In genomic region chr6:53805725-53806124, GRCh38 we compare ENCODE assay signal across 18 cellular contexts. TPM values are rescaled to one million over a fixed set of nuclear protein-coding genes. Genes with fewer than 3 reads are reported as not detected.
DNase-seq lines count a peak whose midpoint lies in the region; ATAC-seq and TF ChIP-seq lines count a peak whose summit lies in the region.
"Had no signal": no experiment of that assay in that cellular context is flagged by ENCODE, and none has a peak within 500 bp of the region (broad histone marks: within the 10 kb centered on the region; RNA-seq: fewer than 3 reads in every experiment).

No MANE protein-coding gene starts in this region.

- H3K36me3 ChIP-seq in stomach smooth muscle (ENCODE audit: control insufficient read depth in 2 of 2, insufficient read depth in 2 of 2, low read length in 2 of 2), result no peaks in the 10 kb centered on the region
- H3K36me3 ChIP-seq: spleen, transverse colon had no signal

- POLR2A ChIA-PET in WTC11 (lab: Charles Lee), result interaction anchor here (0.9 kb wide), 1 partner anchor 150 kb away, joined by 3 read pairs; no protein-coding TSS in a partner anchor

- CTCF ChIA-PET in activated naive CD4-positive, alpha-beta T cell treated with anti-CD3 and anti-CD28 coated beads for 36 hours (lab: Charles Lee), result no interaction called here
- CTCF ChIA-PET in WTC11 (lab: Charles Lee), result interaction anchor here (0.9 to 1.8 kb wide), 3 partner anchors 11 to 80 kb away, joined by 3 to 10 read pairs (median 4); partner anchors contain the start of gene LRRC1

- no peak for TF ChIP-seq CTCF in WTC11 (IDR thresholded peaks at IDR 0.05)

- no peaks in the 10 kb centered on the region for H3K4me1 Mint-ChIP-seq in activated naive CD4-positive, alpha-beta T cell treated with anti-CD3 and anti-CD28 coated beads for 36 hours (ENCODE audit: low read depth)
- peaks cover 49% of the 10 kb centered on the region for H3K4me1 Mint-ChIP-seq in WTC11

- H3K27ac Mint-ChIP-seq in activated naive CD4-positive, alpha-beta T cell treated with anti-CD3 and anti-CD28 coated beads for 36 hours, result no peak overlapping the region
- H3K27ac Mint-ChIP-seq in activated naive CD4-positive, alpha-beta T cell treated with anti-CD3 and anti-CD28 coated beads, Interleukin-2, amount 50 U/mL, for 72 hours, result no peak overlapping the region
- H3K27ac Mint-ChIP-seq in WTC11, result no peak overlapping the region
- H3K27ac Mint-ChIP-seq: natural killer cell had no signal

- H3K9me3 Mint-ChIP-seq in activated naive CD4-positive, alpha-beta T cell treated with anti-CD3 and anti-CD28 coated beads for 36 hours, result no peaks in the 10 kb centered on the region
- H3K9me3 Mint-ChIP-seq in activated naive CD4-positive, alpha-beta T cell treated with anti-CD3 and anti-CD28 coated beads, Interleukin-2, amount 50 U/mL, for 72 hours, result no peaks in the 10 kb centered on the region
- no peaks in the 10 kb centered on the region for H3K9me3 Mint-ChIP-seq in WTC11
- H3K9me3 Mint-ChIP-seq: natural killer cell had no signal

- no peaks in the 10 kb centered on the region for H3K36me3 Mint-ChIP-seq in activated naive CD4-positive, alpha-beta T cell treated with anti-CD3 and anti-CD28 coated beads for 36 hours (ENCODE audit: low read depth)
- H3K36me3 Mint-ChIP-seq in activated naive CD4-positive, alpha-beta T cell treated with anti-CD3 and anti-CD28 coated beads, Interleukin-2, amount 50 U/mL, for 72 hours, result no peaks in the 10 kb centered on the region
- H3K36me3 Mint-ChIP-seq in WTC11, result no peaks in the 10 kb centered on the region
- H3K36me3 Mint-ChIP-seq: natural killer cell had no signal

- H3K27me3 Mint-ChIP-seq in activated naive CD4-positive, alpha-beta T cell treated with anti-CD3 and anti-CD28 coated beads for 36 hours (ENCODE audit: low read depth), result no peaks in the 10 kb centered on the region
- no peaks in the 10 kb centered on the region for H3K27me3 Mint-ChIP-seq in WTC11 (ENCODE audit: low read depth)

- DNase-seq in DMS 273 (lab: John Stamatoyannopoulos, UW; ENCODE audit: unreplicated experiment), result peak; percentile 24
- DNase-seq in DMS 273 treated with DMSO at 0.1 percent for 48 hours (lab: John Stamatoyannopoulos, UW), result no peak
- DNase-seq in activated naive CD4-positive, alpha-beta T cell treated with anti-CD3 and anti-CD28 coated beads for 36 hours, result peak; percentile 14
- no peak for DNase-seq in activated naive CD4-positive, alpha-beta T cell treated with anti-CD3 and anti-CD28 coated beads, Interleukin-2, amount 50 U/mL, for 72 hours (ENCODE audit: low spot score in 2 of 2)
- DNase-seq in WTC11 (ENCODE audit: low spot score), result no peak
- no peak for DNase-seq in occipital lobe (lab: John Stamatoyannopoulos, UW)
- DNase-seq: activated CD4-positive, alpha-beta T cell treated with anti-CD3 and anti-CD28 coated beads, Interleukin-2, amount 50 U/mL, for 48 hours; glutamatergic neuron; GM23248; mammary epithelial cell; natural killer cell; NCI-H1436; psoas muscle; spleen; transverse colon had no signal

- H3K27ac ChIP-seq in stomach smooth muscle (ENCODE audit: low read length), result peak overlapping the region; percentile 1
- H3K27ac ChIP-seq: 22Rv1, GM23248, psoas muscle, spleen, transverse colon had no signal

- H3K9me3 ChIP-seq in stomach smooth muscle (ENCODE audit: control insufficient read depth in 2 of 2, low read length in 2 of 2), result no peaks in the 10 kb centered on the region
- H3K9me3 ChIP-seq: psoas muscle, spleen, transverse colon had no signal

- H3K9ac ChIP-seq in stomach smooth muscle (ENCODE audit: low read length in 2 of 2), result no peak overlapping the region
- H3K9ac ChIP-seq: GM23248 had no signal

- H3K27me3 ChIP-seq in stomach smooth muscle (ENCODE audit: control insufficient read depth in 1 of 2, insufficient read depth in 2 of 2, low read length in 2 of 2), result no peaks in the 10 kb centered on the region
- H3K27me3 ChIP-seq: spleen, transverse colon had no signal

- intact Hi-C loops in activated naive CD4-positive, alpha-beta T cell treated with anti-CD3 and anti-CD28 coated beads for 36 hours (cut with micrococcal nuclease), result no loop called here

- no peak overlapping the region for H3K4me3 Mint-ChIP-seq in activated naive CD4-positive, alpha-beta T cell treated with anti-CD3 and anti-CD28 coated beads for 36 hours
- H3K4me3 Mint-ChIP-seq in WTC11, result no peak overlapping the region
- H3K4me3 Mint-ChIP-seq: natural killer cell had no signal

- H3K4me3 ChIP-seq in stomach smooth muscle (ENCODE audit: low read length in 2 of 2), result no peak overlapping the region
- H3K4me3 ChIP-seq: GM23248, psoas muscle, spleen, transverse colon had no signal

- no peak for ATAC-seq in activated naive CD4-positive, alpha-beta T cell treated with anti-CD3 and anti-CD28 coated beads, Interleukin-2, amount 50 U/mL, for 72 hours
- ATAC-seq in WTC11 (peak; percentile 87), HG02798 (IDR thresholded peaks at IDR 0.05; ENCODE audit: poor library complexity, unreplicated experiment) (no peak)
- ATAC-seq: natural killer cell, psoas muscle had no signal

- peaks cover 13% of the 10 kb centered on the region for H3K4me1 ChIP-seq in stomach smooth muscle (ENCODE audit: control insufficient read depth, insufficient read depth, low read length)
- H3K4me1 ChIP-seq: psoas muscle, spleen had no signal

TF ChIP-seq in WTC11, 78 proteins besides CTCF, POLR2A, EP300 and RAD21:
- no peak for TF ChIP-seq RELA (CRISPR knock-in tag; IDR thresholded peaks at IDR 0.05; ENCODE audit: borderline replicate concordance)
- no peak for TF ChIP-seq KAT7 (CRISPR knock-in tag; IDR thresholded peaks at IDR 0.05; ENCODE audit: borderline replicate concordance)
- TF ChIP-seq, protein P1, sequence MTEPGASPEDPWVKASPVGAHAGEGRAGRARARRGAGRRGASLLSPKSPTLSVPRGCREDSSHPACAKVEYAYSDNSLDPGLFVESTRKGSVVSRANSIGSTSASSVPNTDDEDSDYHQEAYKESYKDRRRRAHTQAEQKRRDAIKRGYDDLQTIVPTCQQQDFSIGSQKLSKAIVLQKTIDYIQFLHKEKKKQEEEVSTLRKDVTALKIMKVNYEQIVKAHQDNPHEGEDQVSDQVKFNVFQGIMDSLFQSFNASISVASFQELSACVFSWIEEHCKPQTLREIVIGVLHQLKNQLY (CRISPR knock-in tag; IDR thresholded peaks at IDR 0.05), result no peak
- TF ChIP-seq ZNF423 (CRISPR knock-in tag; IDR thresholded peaks at IDR 0.05), result no peak
- TF ChIP-seq FOXK1 (CRISPR knock-in tag; IDR thresholded peaks at IDR 0.05), result no peak
- no peak for TF ChIP-seq ETV6 (CRISPR knock-in tag; IDR thresholded peaks at IDR 0.05)
- no peak for TF ChIP-seq MYBL2 (CRISPR knock-in tag; IDR thresholded peaks at IDR 0.05)
- TF ChIP-seq JAZF1 (CRISPR knock-in tag; IDR thresholded peaks at IDR 0.05), result no peak
- TF ChIP-seq FOXP1 (CRISPR knock-in tag; IDR thresholded peaks at IDR 0.05; ENCODE audit: borderline replicate concordance), result no peak
- TF ChIP-seq NR3C1 (CRISPR knock-in tag; conservative IDR thresholded peaks at IDR 0.05; ENCODE audit: low read depth), result no peak
- no peak for TF ChIP-seq ZSCAN18 (CRISPR knock-in tag; IDR thresholded peaks at IDR 0.05)
- no peak for TF ChIP-seq CREM (CRISPR knock-in tag; IDR thresholded peaks at IDR 0.05)

RNA-seq across cellular contexts. Expression of gene LRRC1, which starts 10.9 kb away (rescaled TPM):
- total RNA-seq in activated naive CD4-positive, alpha-beta T cell treated with anti-CD3 and anti-CD28 coated beads for 36 hours, result 1 to 10 TPM; 2.3 to 2.9 TPM
- total RNA-seq in activated naive CD4-positive, alpha-beta T cell treated with anti-CD3 and anti-CD28 coated beads, Interleukin-2, amount 50 U/mL, for 72 hours, result 1 to 10 TPM; 1.0 to 3.6 TPM
- total RNA-seq in WTC11 (2021) (12.6 to 13.2 TPM (median 12.7 TPM) in 3 replicates), occipital lobe (12.0 TPM)

Comparison
In these comparisons a context has a peak if more than half of its experiments do, and no peak if none do; other contexts are left out.
1. DNase-seq: peak in DMS 273 (single experiment) and activated naive CD4-positive, alpha-beta T cell treated with anti-CD3 and anti-CD28 coated beads for 36 hours (single experiment); none in DMS 273 treated with DMSO at 0.1 percent for 48 hours (single experiment), activated naive CD4-positive, alpha-beta T cell treated with anti-CD3 and anti-CD28 coated beads, Interleukin-2, amount 50 U/mL, for 72 hours (0 of 2), WTC11 (single experiment) and occipital lobe (single experiment).